Comparison of ENCODE assay signal across 24 cellular contexts in the genomic region with DNA sequence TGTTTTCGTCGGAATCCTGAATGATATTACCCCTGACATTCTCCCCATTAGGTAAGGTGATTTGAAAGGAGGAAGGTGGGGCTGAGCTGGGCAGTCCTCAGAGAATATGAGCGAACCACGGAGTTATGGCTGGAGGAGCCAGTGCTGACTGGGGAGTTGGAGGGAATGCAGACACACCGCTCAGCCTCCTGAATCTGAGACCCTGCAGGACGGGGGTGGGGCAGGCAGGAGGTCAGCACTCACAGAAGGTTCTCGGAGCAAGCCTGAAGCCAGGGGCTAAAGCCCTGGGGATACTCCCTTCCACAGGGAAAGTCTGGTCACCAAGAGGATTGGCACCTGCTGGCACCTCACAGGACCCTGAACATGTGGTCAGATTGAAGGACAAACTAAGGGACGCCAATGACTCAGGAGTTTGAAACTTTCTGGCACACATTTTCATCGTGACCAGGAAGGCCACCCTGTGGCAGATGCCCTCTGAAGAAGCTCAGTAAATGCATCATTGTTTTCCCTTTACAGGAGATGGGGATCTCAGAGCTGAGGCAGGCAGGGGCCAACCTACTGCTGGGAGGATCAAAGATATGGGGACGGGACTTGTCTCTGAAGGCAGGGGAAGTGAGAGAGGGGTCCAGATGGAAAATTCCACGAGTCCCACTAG. TPM values are rescaled to one million over a fixed set of nuclear protein-coding genes. Genes with fewer than 3 reads are reported as not detected.
DNase-seq lines count a peak whose midpoint lies in the region; ATAC-seq and TF ChIP-seq lines count a peak whose summit lies in the region.
"Had no signal": no experiment of that assay in that cellular context is flagged by ENCODE, and none has a peak within 500 bp of the region (broad histone marks: within the 10 kb centered on the region; RNA-seq: fewer than 3 reads in every experiment).

No MANE protein-coding gene starts in this region.

- TF ChIP-seq CTCF in endothelial cell (IDR thresholded peaks at IDR 0.05; ENCODE audit: unreplicated experiment): no peak

- H3K27ac Mint-ChIP-seq in stimulated activated naive CD8-positive, alpha-beta T cell treated with anti-CD3 and anti-CD28 coated beads, Interleukin-15, Interleukin-2, amounts not matched to agents 100 ng/mL and 50 ng/mL, for 24 hours: peak overlapping the region; percentile 54
- H3K27ac Mint-ChIP-seq in endothelial cell (ENCODE audit: unreplicated experiment): peak overlapping the region; percentile 46
- peak overlapping the region in 5 of 6 donors; percentile 17 to 91 (median 76) for H3K27ac Mint-ChIP-seq in naive B cell
- H3K27ac Mint-ChIP-seq: activated CD8-positive, alpha-beta T cell treated with anti-CD3 and anti-CD28 coated beads for 36 hours; type B pancreatic cell had no signal

- no peak for DNase-seq in stimulated activated naive CD8-positive, alpha-beta T cell treated with anti-CD3 and anti-CD28 coated beads, Interleukin-15, Interleukin-2, amounts not matched to agents 100 U/mL and 50 U/mL, for 24 hours
- no peak for DNase-seq in endothelial cell (ENCODE audit: low spot score)
- DNase-seq in naive B cell: no peak
- no peak for DNase-seq in hippocampal formation (lab: John Stamatoyannopoulos, UW)
- no peak for DNase-seq in stimulated activated naive CD4-positive, alpha-beta T cell treated with Interleukin-2 at 50 U/mL for 16 hours (lab: John Stamatoyannopoulos, UW)
- DNase-seq: activated CD8-positive, alpha-beta T cell treated with anti-CD3 and anti-CD28 coated beads for 36 hours; activated gamma-delta T cell; activated T-cell treated with anti-CD3 and anti-CD28 coated beads for 4 hours; amniotic stem cell; EL; head of caudate nucleus; MG63; NCI-H1417 treated with DMSO at 0.1 percent for 48 hours; RPMI8226; stimulated activated CD4-positive, alpha-beta T cell treated with anti-CD3 and anti-CD28 coated beads, Interleukin-12 subunit alpha, Interleukin-12 subunit beta, amount 100 ng/mL, for 4 hours; stimulated activated CD4-positive, alpha-beta T cell treated with anti-CD3 and anti-CD28 coated beads, Interleukin-4, amount 100 ng/mL, for 4 hours; T1000 had no signal

- H3K9me3 Mint-ChIP-seq in stimulated activated naive CD8-positive, alpha-beta T cell treated with anti-CD3 and anti-CD28 coated beads, Interleukin-15, Interleukin-2, amounts not matched to agents 100 ng/mL and 50 ng/mL, for 24 hours: no peaks in the 10 kb centered on the region
- H3K9me3 Mint-ChIP-seq in endothelial cell (ENCODE audit: unreplicated experiment): no peaks in the 10 kb centered on the region
- no peaks in the 10 kb centered on the region for H3K9me3 Mint-ChIP-seq in naive B cell
- H3K9me3 Mint-ChIP-seq: activated CD8-positive, alpha-beta T cell treated with anti-CD3 and anti-CD28 coated beads for 36 hours; type B pancreatic cell had no signal

- H3K27me3 Mint-ChIP-seq in stimulated activated naive CD8-positive, alpha-beta T cell treated with anti-CD3 and anti-CD28 coated beads, Interleukin-15, Interleukin-2, amounts not matched to agents 100 ng/mL and 50 ng/mL, for 24 hours: no peaks in the 10 kb centered on the region
- H3K27me3 Mint-ChIP-seq in endothelial cell (ENCODE audit: unreplicated experiment) (peaks cover 5% of the 10 kb centered on the region), naive B cell (no peaks in the 10 kb centered on the region)
- H3K27me3 Mint-ChIP-seq: activated CD8-positive, alpha-beta T cell treated with anti-CD3 and anti-CD28 coated beads for 36 hours; type B pancreatic cell had no signal

- H3K36me3 Mint-ChIP-seq in stimulated activated naive CD8-positive, alpha-beta T cell treated with anti-CD3 and anti-CD28 coated beads, Interleukin-15, Interleukin-2, amounts not matched to agents 100 ng/mL and 50 ng/mL, for 24 hours (ENCODE audit: low read depth): no peaks in the 10 kb centered on the region
- H3K36me3 Mint-ChIP-seq in endothelial cell (ENCODE audit: low read depth, unreplicated experiment) (no peaks in the 10 kb centered on the region), naive B cell (no peaks in the 10 kb centered on the region)
- H3K36me3 Mint-ChIP-seq: type B pancreatic cell had no signal

- H3K4me3 Mint-ChIP-seq in stimulated activated naive CD8-positive, alpha-beta T cell treated with anti-CD3 and anti-CD28 coated beads, Interleukin-15, Interleukin-2, amounts not matched to agents 100 ng/mL and 50 ng/mL, for 24 hours: no peak overlapping the region
- H3K4me3 Mint-ChIP-seq in endothelial cell (ENCODE audit: unreplicated experiment) (no peak overlapping the region), naive B cell (peak overlapping the region in 1 of 8 donors; percentile 63)
- H3K4me3 Mint-ChIP-seq: activated CD8-positive, alpha-beta T cell treated with anti-CD3 and anti-CD28 coated beads for 36 hours; type B pancreatic cell had no signal

- ATAC-seq in stimulated activated naive CD8-positive, alpha-beta T cell treated with anti-CD3 and anti-CD28 coated beads, Interleukin-15, Interleukin-2, amounts not matched to agents 100 U/mL and 50 U/mL, for 24 hours: no peak
- ATAC-seq in naive B cell (ENCODE audit: low read depth in 2 of 2): no peak
- no peak for ATAC-seq in HG02763 (IDR thresholded peaks at IDR 0.05; ENCODE audit: unreplicated experiment)
- ATAC-seq in HG02571 (IDR thresholded peaks at IDR 0.05; ENCODE audit: unreplicated experiment): no peak
- ATAC-seq: activated CD8-positive, alpha-beta T cell treated with anti-CD3 and anti-CD28 coated beads for 36 hours; mucosa of descending colon had no signal

- H3K4me1 Mint-ChIP-seq in stimulated activated naive CD8-positive, alpha-beta T cell treated with anti-CD3 and anti-CD28 coated beads, Interleukin-15, Interleukin-2, amounts not matched to agents 100 ng/mL and 50 ng/mL, for 24 hours (ENCODE audit: low read depth): peaks cover 10% of the 10 kb centered on the region
- H3K4me1 Mint-ChIP-seq in endothelial cell (ENCODE audit: unreplicated experiment): peaks cover 24% of the 10 kb centered on the region
- H3K4me1 Mint-ChIP-seq in naive B cell: peaks cover 59 to 77% (median 77%) of the 10 kb centered on the region in 3 donors

RNA-seq across cellular contexts. Expression of a gene that starts 26.9 kb away (rescaled TPM):
- 45.3 TPM for total RNA-seq in endothelial cell (ENCODE audit: unreplicated experiment)
- polyA plus RNA-seq in naive B cell (ENCODE audit: low read depth in 6 of 6): 100 to 1,000 TPM in 3 of 6 donors, 10 to 100 TPM in 3; 43.0 to 134 (median 104) TPM

RNA-seq across cellular contexts. Expression of a gene that starts 49.0 kb away (rescaled TPM):
- 0.10 TPM for total RNA-seq in endothelial cell (ENCODE audit: unreplicated experiment)
- under 1 TPM in 1 of 6 donors, not detected in 5; 0.18 TPM for polyA plus RNA-seq in naive B cell (ENCODE audit: low read depth in 6 of 6)
- total RNA-seq: activated CD8-positive, alpha-beta T cell treated with anti-CD3 and anti-CD28 coated beads for 36 hours; H4; NCI-H460 had no signal
